In genomic region chr4:98687876-98688275, GRCh38 we compare ENCODE assay signal across 24 cellular contexts. TPM values are rescaled to one million over a fixed set of nuclear protein-coding genes. Genes with fewer than 3 reads are reported as not detected.
DNase-seq lines count a peak whose midpoint lies in the region; ATAC-seq and TF ChIP-seq lines count a peak whose summit lies in the region.
"Had no signal": no experiment of that assay in that cellular context is flagged by ENCODE, and none has a peak within 500 bp of the region (broad histone marks: within the 10 kb centered on the region; RNA-seq: fewer than 3 reads in every experiment).

No MANE protein-coding gene starts in this region.

- TF ChIP-seq POLR2A in spleen (IDR thresholded peaks at IDR 0.05) (no peak), adrenal gland (IDR thresholded peaks at IDR 0.05) (no peak)

- no peaks in the 10 kb centered on the region for H3K36me3 Mint-ChIP-seq in activated T-cell treated with anti-CD3 and anti-CD28 coated beads, Interleukin-2, amount 50 U/mL, for 24 hours (ENCODE audit: low read depth)
- H3K36me3 Mint-ChIP-seq: brain had no signal

- TF ChIP-seq CTCF in spleen (IDR thresholded peaks at IDR 0.05 in 8 of 11, conservative IDR thresholded peaks at IDR 0.05 in 3 of 11) (no peak), coronary artery (IDR thresholded peaks at IDR 0.05) (no peak), adrenal gland (IDR thresholded peaks at IDR 0.05) (no peak)

- H3K27me3 ChIP-seq in spleen (replicated peaks in 1 of 7) = no peaks in the 10 kb centered on the region
- H3K27me3 ChIP-seq in adrenal gland = no peaks in the 10 kb centered on the region
- H3K27me3 ChIP-seq: upper lobe of right lung had no signal

- no peak for ATAC-seq in left colon
- ATAC-seq: GM23338, upper lobe of right lung had no signal

- no peak overlapping the region for H3K4me3 Mint-ChIP-seq in activated T-cell treated with anti-CD3 and anti-CD28 coated beads, Interleukin-2, amount 50 U/mL, for 24 hours
- H3K4me3 Mint-ChIP-seq: activated CD8-positive, alpha-beta T cell treated with anti-CD3 and anti-CD28 coated beads for 36 hours; activated naive CD8-positive, alpha-beta T cell treated with anti-CD3 and anti-CD28 coated beads, Interleukin-2, amount 50 U/mL, for 24 hours; brain; GM23338; naive B cell had no signal

- peak overlapping the region; percentile 84 for H3K27ac Mint-ChIP-seq in activated T-cell treated with anti-CD3 and anti-CD28 coated beads, Interleukin-2, amount 50 U/mL, for 24 hours
- H3K27ac Mint-ChIP-seq: activated CD8-positive, alpha-beta T cell treated with anti-CD3 and anti-CD28 coated beads for 36 hours; GM23338; naive B cell had no signal

- H3K27ac ChIP-seq in spleen (peak overlapping the region in 7 of 8 donors; percentile 33 to 71 (median 63)), coronary artery (no peak overlapping the region), adrenal gland (no peak overlapping the region)
- H3K27ac ChIP-seq: 22Rv1, upper lobe of right lung had no signal

- H3K4me1 ChIP-seq in spleen (peaks cover 3 to 43% (median 7%) of the 10 kb centered on the region in 6 donors), adrenal gland (replicated peaks in 1 of 2) (no peaks in the 10 kb centered on the region)
- H3K4me1 ChIP-seq: BE2C, upper lobe of right lung had no signal

- H3K4me3 ChIP-seq in spleen (no peak overlapping the region), coronary artery (no peak overlapping the region), adrenal gland (no peak overlapping the region)
- H3K4me3 ChIP-seq: GM23338, skin epidermis, upper lobe of right lung had no signal

- no peak for DNase-seq in activated T-cell treated with anti-CD3 and anti-CD28 coated beads, Interleukin-2, amount 50 U/mL, for 24 hours
- no peak for DNase-seq in activated T-cell treated with anti-CD3 and anti-CD28 coated beads, Interleukin-2, amount 50 U/mL, for 48 hours
- DNase-seq in SW480 (ENCODE audit: low spot score) (peak; percentile 6), fibroblast of gingiva (ENCODE audit: low read depth) (peak; percentile 78), spleen (no peak), coronary artery (ENCODE audit: low spot score) (no peak), adrenal gland (no peak), left colon (no peak)
- DNase-seq: activated gamma-delta T cell; activated naive CD8-positive, alpha-beta T cell treated with anti-CD3 and anti-CD28 coated beads, Interleukin-2, amount 50 U/mL, for 24 hours; BE2C; COR-L47; head of caudate nucleus; Karpas-422; naive B cell; NCI-H1092; NCI-H187 treated with DMSO at 0.1 percent for 48 hours; NCI-H69; upper lobe of right lung had no signal

- no peaks in the 10 kb centered on the region for H3K27me3 Mint-ChIP-seq in activated T-cell treated with anti-CD3 and anti-CD28 coated beads, Interleukin-2, amount 50 U/mL, for 24 hours
- H3K27me3 Mint-ChIP-seq: activated CD8-positive, alpha-beta T cell treated with anti-CD3 and anti-CD28 coated beads for 36 hours; activated naive CD8-positive, alpha-beta T cell treated with anti-CD3 and anti-CD28 coated beads, Interleukin-2, amount 50 U/mL, for 24 hours had no signal

- intact Hi-C loops in spleen (cut with DNase I; ENCODE audit: low total_unique reads) = no loop called here
- intact Hi-C loops in adrenal gland (cut with DNase I) = no loop called here
- intact Hi-C loops in left colon (cut with DNase I, micrococcal nuclease) = no loop called here

- WGBS in spleen, 5 donors = 71 to 88% (median 77%) methylated on average over 1 of the region's 1 CpG
- WGBS in adrenal gland, 4 donors = 80 to 95% (median 91%) methylated on average over 1 of the region's 1 CpG

- peaks cover 40% of the 10 kb centered on the region for H3K4me1 Mint-ChIP-seq in activated T-cell treated with anti-CD3 and anti-CD28 coated beads, Interleukin-2, amount 50 U/mL, for 24 hours (ENCODE audit: low read depth)
- H3K4me1 Mint-ChIP-seq: naive B cell had no signal

- H3K36me3 ChIP-seq in spleen (no peaks in the 10 kb centered on the region), adrenal gland (replicated peaks in 1 of 2) (no peaks in the 10 kb centered on the region)
- H3K36me3 ChIP-seq: BE2C, upper lobe of right lung had no signal

- H3K9me3 ChIP-seq in spleen (no peaks in the 10 kb centered on the region), adrenal gland (replicated peaks in 1 of 3) (no peaks in the 10 kb centered on the region)
- H3K9me3 ChIP-seq: BE2C, upper lobe of right lung had no signal

- no peaks in the 10 kb centered on the region for H3K9me3 Mint-ChIP-seq in activated T-cell treated with anti-CD3 and anti-CD28 coated beads, Interleukin-2, amount 50 U/mL, for 24 hours
- H3K9me3 Mint-ChIP-seq: activated CD8-positive, alpha-beta T cell treated with anti-CD3 and anti-CD28 coated beads for 36 hours; brain; GM23338 had no signal

RNA-seq across cellular contexts. Expression of gene TSPAN5, which starts 29.5 kb away (rescaled TPM):
- total RNA-seq in spleen (10 to 100 TPM; 14.9 to 33.6 (median 25.7) TPM), adrenal gland (1 to 10 TPM; 1.9 to 3.9 (median 2.7) TPM), left colon (1 to 10 TPM; 2.8 to 6.9 TPM)
- polyA plus RNA-seq in spleen (1 to 10 TPM; 4.6 to 6.5 (median 5.0) TPM), adrenal gland (1 to 10 TPM; 1.4 to 1.8 (median 1.5) TPM)

Comparison
In these comparisons a context has a peak if more than half of its experiments do, and no peak if none do; other contexts are left out.
1. DNase-seq: peak in SW480 (single experiment) and fibroblast of gingiva (single experiment); none in activated T-cell treated with anti-CD3 and anti-CD28 coated beads, Interleukin-2, amount 50 U/mL, for 24 hours (single experiment), activated T-cell treated with anti-CD3 and anti-CD28 coated beads, Interleukin-2, amount 50 U/mL, for 48 hours (0 of 2), spleen (single experiment), coronary artery (single experiment), adrenal gland (0 of 7) and left colon (0 of 2).
2. H3K27ac ChIP-seq: peak in spleen (7 of 8); none in coronary artery (0 of 2) and adrenal gland (0 of 5).